ENCODE assay signal across 19 cellular contexts in genomic region chr12:130601327-130601726, GRCh38.
"Had no signal": no experiment of that assay in that cellular context is flagged by ENCODE, and none has a peak within 500 bp of the region (broad histone marks: within the 10 kb centered on the region; RNA-seq: fewer than 3 reads in every experiment).

No MANE protein-coding gene starts in this region.

- ATAC-seq: effector memory CD8-positive, alpha-beta T cell; foreskin keratinocyte; gastroesophageal sphincter; heart left ventricle; left colon; left lung; left ventricle myocardium superior; lower lobe of right lung; mucosa of descending colon; naive thymus-derived CD8-positive, alpha-beta T cell had no signal

- DNase-seq: cortex of kidney; effector CD8-positive, alpha-beta T cell; effector memory CD8-positive, alpha-beta T cell; foreskin keratinocyte; heart left ventricle; hypothalamus; immature natural killer cell; islet precursor cell; kidney; kidney glomerular epithelial cell; left colon; left lung; left ventricle myocardium superior; lower lobe of right lung; mesenchymal stem cell; mucosa of descending colon; naive B cell; naive thymus-derived CD8-positive, alpha-beta T cell had no signal
